Comparison of ENCODE assay signal across 12 cellular contexts in the genomic region with DNA sequence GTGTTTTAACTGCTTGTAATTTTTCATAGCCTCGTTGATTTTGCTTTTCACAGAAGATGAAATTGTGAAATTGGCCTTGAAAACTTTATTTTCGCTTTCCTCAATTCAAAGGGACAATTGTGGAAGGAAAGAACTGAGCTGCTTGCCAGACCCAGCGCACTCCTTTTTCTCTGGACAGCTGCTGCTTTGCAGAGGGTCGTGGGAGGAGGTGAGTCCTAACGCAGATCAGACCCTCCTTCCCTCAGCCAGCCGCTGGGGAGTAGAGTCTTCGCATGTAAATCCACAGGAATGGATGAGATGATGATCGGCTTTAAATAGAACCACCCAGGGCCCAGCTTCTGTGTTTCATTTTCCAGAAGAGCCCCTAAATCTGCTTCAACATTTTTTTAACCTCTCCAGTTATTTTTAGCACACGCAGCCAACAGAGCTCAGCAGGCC. TPM values are rescaled to one million over a fixed set of nuclear protein-coding genes. Genes with fewer than 3 reads are reported as not detected.
DNase-seq lines count a peak whose midpoint lies in the region; ATAC-seq and TF ChIP-seq lines count a peak whose summit lies in the region.
"Had no signal": no experiment of that assay in that cellular context is flagged by ENCODE, and none has a peak within 500 bp of the region (broad histone marks: within the 10 kb centered on the region; RNA-seq: fewer than 3 reads in every experiment).

No MANE protein-coding gene starts in this region.

- no peak overlapping the region for H3K27ac Mint-ChIP-seq in neural progenitor cell
- H3K27ac Mint-ChIP-seq: CD4-positive, alpha-beta T cell had no signal

- H3K4me2 ChIP-seq in neural progenitor cell, result peak overlapping the region; percentile 17

- H3K9me3 ChIP-seq in esophagus muscularis mucosa, result no peaks in the 10 kb centered on the region
- H3K9me3 ChIP-seq in neural progenitor cell (ENCODE audit: low read depth), result no peaks in the 10 kb centered on the region

- intact Hi-C loops in esophagus muscularis mucosa (cut with DNase I), result no loop called here

- DNase-seq in AG10803 (ENCODE audit: low read depth), result peak; percentile 38
- peak; percentile 64 for DNase-seq in NCI-H82 (lab: John Stamatoyannopoulos, UW)
- no peak for DNase-seq in esophagus muscularis mucosa (ENCODE audit: extremely low spot score)
- DNase-seq in neural progenitor cell (ENCODE audit: low spot score), result peak; percentile 37
- no peak for DNase-seq in activated naive CD4-positive, alpha-beta T cell (lab: John Stamatoyannopoulos, UW)
- no peak for DNase-seq in NCI-H146 (lab: John Stamatoyannopoulos, UW)
- DNase-seq: CD4-positive, alpha-beta T cell; erythroblast; NCI-H774; occipital lobe had no signal

- no peaks in the 10 kb centered on the region for H3K36me3 Mint-ChIP-seq in neural progenitor cell

- H3K9me3 Mint-ChIP-seq in neural progenitor cell, result no peaks in the 10 kb centered on the region
- H3K9me3 Mint-ChIP-seq: CD4-positive, alpha-beta T cell had no signal

- H3K27me3 ChIP-seq in esophagus muscularis mucosa (no peaks in the 10 kb centered on the region), neural progenitor cell (no peaks in the 10 kb centered on the region)

- H3K79me2 ChIP-seq in neural progenitor cell (ENCODE audit: low read depth), result no peaks in the 10 kb centered on the region

- ATAC-seq in GM19035 (IDR thresholded peaks at IDR 0.05; ENCODE audit: unreplicated experiment) (no peak), HG03565 (IDR thresholded peaks at IDR 0.05; ENCODE audit: unreplicated experiment) (no peak)

- H3K27me3 Mint-ChIP-seq in neural progenitor cell (ENCODE audit: insufficient read depth, low read depth), result peaks cover 3% of the 10 kb centered on the region
- H3K27me3 Mint-ChIP-seq: CD4-positive, alpha-beta T cell had no signal

- 10% methylated on average over 9 of the region's 9 CpGs for WGBS in esophagus muscularis mucosa

- H3K4me1 Mint-ChIP-seq in neural progenitor cell, result peaks cover 33% of the 10 kb centered on the region

- no peak for TF ChIP-seq CTCF in AG10803 (conservative IDR thresholded peaks at IDR 0.05; ENCODE audit: low read length)
- TF ChIP-seq CTCF in esophagus muscularis mucosa (IDR thresholded peaks at IDR 0.05), result no peak
- no peak for TF ChIP-seq CTCF in neural progenitor cell (IDR thresholded peaks at IDR 0.05)

- no peaks in the 10 kb centered on the region for H4K20me1 ChIP-seq in neural progenitor cell (ENCODE audit: low read depth)

- H3K4me3 Mint-ChIP-seq in neural progenitor cell, result no peak overlapping the region

- H3F3A ChIP-seq in neural progenitor cell (ENCODE audit: low read depth), result peaks cover 12% of the 10 kb centered on the region

- H3K4me1 ChIP-seq in esophagus muscularis mucosa (peaks cover 0 to 24% (median 21%) of the 10 kb centered on the region in 4 donors), neural progenitor cell (peaks cover 25% of the 10 kb centered on the region)

- H3K9ac ChIP-seq in neural progenitor cell, result no peak overlapping the region

- H2AFZ ChIP-seq in neural progenitor cell (replicated peaks), result peak overlapping the region; percentile 71

- peak overlapping the region; percentile 51 to 70 (median 58) for H3K27ac ChIP-seq in esophagus muscularis mucosa (replicated peaks in 1 of 4)
- H3K27ac ChIP-seq in neural progenitor cell, result no peak overlapping the region

- no peak for TF ChIP-seq EP300 in esophagus muscularis mucosa (IDR thresholded peaks at IDR 0.05)

- no peak for TF ChIP-seq POLR2A in esophagus muscularis mucosa (IDR thresholded peaks at IDR 0.05; ENCODE audit: low read depth)

- H3K36me3 ChIP-seq in esophagus muscularis mucosa (no peaks in the 10 kb centered on the region), neural progenitor cell (no peaks in the 10 kb centered on the region)

- peak overlapping the region; percentile 57 for H3K4me3 ChIP-seq in AG10803 (ENCODE audit: low read length)
- H3K4me3 ChIP-seq in esophagus muscularis mucosa, result peak overlapping the region; percentile 35 to 51 (median 45)
- H3K4me3 ChIP-seq in neural progenitor cell, result no peak overlapping the region

RNA-seq across cellular contexts. Expression of gene UBE2E1, which starts 42.7 kb away (rescaled TPM):
- 100 to 1,000 TPM in 3 of 4 donors, 10 to 100 TPM in 1; 82.4 to 126 (median 115) TPM for total RNA-seq in esophagus muscularis mucosa
- 376 and 391 TPM in 2 replicates for total RNA-seq in neural progenitor cell (ENCODE audit: low replicate concordance)

Comparison
In these comparisons a context has a peak if more than half of its experiments do, and no peak if none do; other contexts are left out.
1. DNase-seq: peak in AG10803 (single experiment), NCI-H82 (single experiment) and neural progenitor cell (single experiment); none in esophagus muscularis mucosa (single experiment), activated naive CD4-positive, alpha-beta T cell (0 of 4) and NCI-H146 (single experiment).